In the genomic region with DNA sequence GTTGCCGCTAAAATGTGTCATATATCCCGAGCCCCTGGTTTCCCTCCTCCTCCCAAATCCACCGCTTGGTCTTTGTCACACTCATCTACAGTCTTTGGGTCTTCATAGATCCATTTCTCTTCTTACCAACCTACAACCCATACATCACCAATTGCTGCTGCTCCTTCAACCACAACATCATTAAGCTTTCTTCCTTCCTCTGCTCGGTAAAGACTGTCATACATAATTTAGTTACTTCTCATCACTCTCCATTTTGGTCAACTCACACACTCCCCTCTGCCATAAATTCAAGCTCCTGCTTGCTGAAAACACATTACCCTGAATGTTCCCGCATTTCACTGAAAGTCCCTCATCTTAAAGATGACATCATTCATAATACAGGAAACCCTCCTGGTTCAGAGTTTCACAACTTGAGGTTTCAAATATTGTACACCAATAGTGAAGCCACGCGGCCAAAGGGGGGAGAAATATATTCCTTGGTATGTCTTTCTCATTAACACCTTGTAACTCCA, we compare ENCODE assay signal across 8 cellular contexts. TPM values are rescaled to one million over a fixed set of nuclear protein-coding genes. Genes with fewer than 3 reads are reported as not detected.
DNase-seq lines count a peak whose midpoint lies in the region; ATAC-seq, FAIRE-seq and TF ChIP-seq lines count a peak whose summit lies in the region.

No MANE protein-coding gene starts in this region.

- peak overlapping the region; percentile 99; the same call in 1 of the 2 replicates for H3K9ac ChIP-seq in KMS-11
- no peak overlapping the region for H3K9ac ChIP-seq in colonic mucosa (ENCODE audit: low read depth in 2 of 2, low read length in 2 of 2)

- TF ChIP-seq EP300 in ovary (IDR thresholded peaks at IDR 0.05): no peak

- no peaks in the 10 kb centered on the region for H3K36me3 ChIP-seq in CD8-positive, alpha-beta memory T cell (ENCODE audit: insufficient read depth, low read length)
- no peaks in the 10 kb centered on the region; the same call in 1 of the 2 replicates for H3K36me3 ChIP-seq in KMS-11 (ENCODE audit: insufficient read depth)
- H3K36me3 ChIP-seq in colonic mucosa: no peaks in the 10 kb centered on the region
- no peaks in the 10 kb centered on the region for H3K36me3 ChIP-seq in ovary

- no peaks in the 10 kb centered on the region for H3K27me3 ChIP-seq in CD8-positive, alpha-beta memory T cell (ENCODE audit: insufficient read depth, low read length, poor library complexity, severe bottlenecking)
- H3K27me3 ChIP-seq in KMS-11 (ENCODE audit: insufficient read depth, low read depth) (no peaks in the 10 kb centered on the region), colonic mucosa (no peaks in the 10 kb centered on the region), ovary (no peaks in the 10 kb centered on the region)

- TF ChIP-seq POLR2A in ovary (IDR thresholded peaks at IDR 0.05): no peak

- peaks cover 36% of the 10 kb centered on the region for H3K4me1 ChIP-seq in CD8-positive, alpha-beta memory T cell (ENCODE audit: insufficient read depth, low read length)
- H3K4me1 ChIP-seq in KMS-11 (ENCODE audit: low read depth, poor library complexity, severe bottlenecking): peaks cover 41% of the 10 kb centered on the region
- no peaks in the 10 kb centered on the region for H3K4me1 ChIP-seq in colonic mucosa
- peaks cover 4% of the 10 kb centered on the region for H3K4me1 ChIP-seq in ovary (ENCODE audit: insufficient read depth)

- POLR2A ChIA-PET in CD8-positive, alpha-beta memory T cell (lab: Charles Lee): interaction anchor here (0.6 to 1.7 kb wide), 4 partner anchors 10 to 585 kb away, joined by 3 to 7 read pairs (median 6); no protein-coding TSS in a partner anchor
- POLR2A ChIA-PET in HEK293T (lab: Yijun Ruan, JAX): interaction anchor here (1.2 kb wide), 1 partner anchor 50 kb away, joined by 3 read pairs; no protein-coding TSS in a partner anchor

- no peaks in the 10 kb centered on the region for H4K20me1 ChIP-seq in KMS-11 (ENCODE audit: insufficient read depth)

- peak overlapping the region; percentile 72 to 88 (median 81) for H3K4me3 Mint-ChIP-seq in CD8-positive, alpha-beta memory T cell

- peak overlapping the region; percentile 95 for H3K27ac ChIP-seq in CD8-positive, alpha-beta memory T cell (ENCODE audit: low read depth, low read length)
- H3K27ac ChIP-seq in KMS-11: peak overlapping the region; percentile 100
- peak overlapping the region; percentile 92 for H3K27ac ChIP-seq in colonic mucosa
- H3K27ac ChIP-seq in ovary: no peak overlapping the region

- intact Hi-C loops in colonic mucosa (cut with DNase I) (no loop called here), ovary (cut with DNase I) (loop anchor here in 1 of 4 donors (10.0 kb wide), 1 partner anchor 176 kb away; a partner anchor contains a TSS)

- TF ChIP-seq CTCF in KMS-11 (conservative IDR thresholded peaks at IDR 0.05; ENCODE audit: low read depth, low read length) (no peak), colonic mucosa (IDR thresholded peaks at IDR 0.05) (no peak), ovary (IDR thresholded peaks at IDR 0.05) (no peak), D721Med (IDR thresholded peaks at IDR 0.05; ENCODE audit: insufficient read depth, missing control alignments) (no peak)

- H3K27me3 Mint-ChIP-seq in CD8-positive, alpha-beta memory T cell: peaks cover 0 to 1% of the 10 kb centered on the region in 2 donors

- FAIRE-seq in D721Med (lab: Jason Lieb, UNC): no peak

- peak overlapping the region; percentile 90 to 100 (median 94) for H3K27ac Mint-ChIP-seq in CD8-positive, alpha-beta memory T cell

- peak; percentile 29 for ATAC-seq in GM21526 (IDR thresholded peaks at IDR 0.05; ENCODE audit: low FRiP score, unreplicated experiment)

- WGBS in ovary, 3 donors: 93 to 96% (median 94%) methylated on average over 7 of the region's 7 CpGs

- CTCF ChIA-PET in CD8-positive, alpha-beta memory T cell (lab: Charles Lee): interaction anchor here (1.2 to 2.1 kb wide), 2 partner anchors 20 to 343 kb away, joined by 4 to 6 read pairs; no protein-coding TSS in a partner anchor
- CTCF ChIA-PET in HEK293T (lab: Yijun Ruan, JAX): interaction anchor here (1.0 to 1.8 kb wide), 2 partner anchors 20 to 344 kb away, joined by 4 to 6 read pairs; no protein-coding TSS in a partner anchor

- peaks cover 35 to 50% (median 38%) of the 10 kb centered on the region in 3 donors for H3K4me1 Mint-ChIP-seq in CD8-positive, alpha-beta memory T cell

- H3K9me3 ChIP-seq in CD8-positive, alpha-beta memory T cell (ENCODE audit: low read length): no peaks in the 10 kb centered on the region
- H3K9me3 ChIP-seq in colonic mucosa (no peaks in the 10 kb centered on the region), ovary (no peaks in the 10 kb centered on the region)

- peaks cover 14% of the 10 kb centered on the region for H3K79me2 ChIP-seq in KMS-11 (ENCODE audit: insufficient read depth, low read depth)

- H3K9me3 Mint-ChIP-seq in CD8-positive, alpha-beta memory T cell: no peaks in the 10 kb centered on the region

- H3K4me3 ChIP-seq in CD8-positive, alpha-beta memory T cell (ENCODE audit: low read length): no peak overlapping the region
- H3K4me3 ChIP-seq in KMS-11 (IDR thresholded peaks at IDR 0.05; ENCODE audit: insufficient read depth, low read depth, low read length) (no peak overlapping the region), colonic mucosa (no peak overlapping the region), ovary (no peak overlapping the region)

- H3K36me3 Mint-ChIP-seq in CD8-positive, alpha-beta memory T cell: peaks cover 0 to 27% (median 0%) of the 10 kb centered on the region in 3 donors

- peak overlapping the region; percentile 76 for H2AFZ ChIP-seq in KMS-11 (ENCODE audit: low read depth)

- peak in 2 of 5 donors; percentile 22 to 24 for DNase-seq in CD8-positive, alpha-beta memory T cell
- DNase-seq in colonic mucosa: no peak
- DNase-seq in ovary: no peak
- DNase-seq in SK-N-DZ (ENCODE audit: low spot score): no peak
- no peak for DNase-seq in D721Med (ENCODE audit: insufficient read length, low spot score)
- no peak for DNase-seq in HEK293T (ENCODE audit: extremely low spot score)

- peak overlapping the region; percentile 99 for H3K4me2 ChIP-seq in KMS-11

TF ChIP-seq in HEK293T, 16 proteins besides CTCF, POLR2A, EP300 and RAD21:
- TF ChIP-seq FOXA1 (IDR thresholded peaks at IDR 0.05) (no peak), CTBP1 (IDR thresholded peaks at IDR 0.05; ENCODE audit: borderline replicate concordance) (no peak), FOXM1 (IDR thresholded peaks at IDR 0.05; ENCODE audit: borderline replicate concordance) (no peak), ZNF384 (IDR thresholded peaks at IDR 0.05) (no peak), HDGF (IDR thresholded peaks at IDR 0.05; ENCODE audit: borderline replicate concordance) (no peak), BHLHE40 (IDR thresholded peaks at IDR 0.05; ENCODE audit: borderline replicate concordance) (no peak), ARNT (IDR thresholded peaks at IDR 0.05) (no peak), TARDBP (IDR thresholded peaks at IDR 0.05) (no peak), FOXK2 (IDR thresholded peaks at IDR 0.05) (no peak), NFRKB (IDR thresholded peaks at IDR 0.05) (no peak), SP1 (IDR thresholded peaks at IDR 0.05) (no peak)
- TF ChIP-seq, protein P1, sequence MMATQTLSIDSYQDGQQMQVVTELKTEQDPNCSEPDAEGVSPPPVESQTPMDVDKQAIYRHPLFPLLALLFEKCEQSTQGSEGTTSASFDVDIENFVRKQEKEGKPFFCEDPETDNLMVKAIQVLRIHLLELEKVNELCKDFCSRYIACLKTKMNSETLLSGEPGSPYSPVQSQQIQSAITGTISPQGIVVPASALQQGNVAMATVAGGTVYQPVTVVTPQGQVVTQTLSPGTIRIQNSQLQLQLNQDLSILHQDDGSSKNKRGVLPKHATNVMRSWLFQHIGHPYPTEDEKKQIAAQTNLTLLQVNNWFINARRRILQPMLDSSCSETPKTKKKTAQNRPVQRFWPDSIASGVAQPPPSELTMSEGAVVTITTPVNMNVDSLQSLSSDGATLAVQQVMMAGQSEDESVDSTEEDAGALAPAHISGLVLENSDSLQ (IDR thresholded peaks at IDR 0.05): no peak

RNA-seq across cellular contexts. Expression of a gene that starts 1.7 kb away (rescaled TPM):
- total RNA-seq in CD8-positive, alpha-beta memory T cell: 100 to 1,000 TPM; 145 to 150 TPM
- 105 TPM for polyA plus RNA-seq in CD8-positive, alpha-beta memory T cell
- total RNA-seq in colonic mucosa: 10 to 100 TPM; 51.4 to 54.6 TPM
- total RNA-seq in ovary: 10 to 100 TPM; 34.1 to 99.3 (median 91.6) TPM
- polyA plus RNA-seq in ovary: 100 to 1,000 TPM in 1 of 2 donors, 10 to 100 TPM in 1; 69.5 to 272 TPM
- 47.3 and 51.6 TPM in 2 replicates for polyA plus RNA-seq in SK-N-DZ (2014; cell fraction: cytosol; rRNA removed)
- polyA plus RNA-seq in SK-N-DZ (2014; cell fraction: nucleus; rRNA removed): 51.0 and 65.9 TPM in 2 replicates

Comparison
In these comparisons a context has a peak if more than half of its experiments do, and no peak if none do; other contexts are left out.
1. H3K27ac ChIP-seq: peak in CD8-positive, alpha-beta memory T cell (single experiment), KMS-11 (single experiment) and colonic mucosa (single experiment); none in ovary (0 of 2).